ENCODE assay signal across 28 cellular contexts in the genomic region with DNA sequence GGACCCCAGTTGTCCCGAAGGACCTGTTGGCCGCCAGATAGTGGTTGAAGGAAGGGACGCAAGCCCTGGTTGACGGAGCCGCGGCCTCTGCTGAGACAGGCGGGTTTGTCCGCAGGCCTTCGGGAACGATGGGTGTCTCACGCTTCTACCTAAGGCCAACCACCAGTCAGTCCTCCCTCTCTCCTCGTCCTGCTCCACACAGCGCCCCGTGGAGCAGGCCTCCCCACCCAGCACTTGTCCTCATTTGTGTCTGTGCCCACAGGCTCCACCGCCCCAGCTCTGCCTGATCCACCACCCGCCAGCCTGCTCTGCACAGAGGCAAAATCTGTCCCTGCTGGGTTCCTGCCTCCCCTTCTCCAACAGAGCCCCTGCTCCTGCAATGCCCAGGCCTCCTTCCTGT. TPM values are rescaled to one million over a fixed set of nuclear protein-coding genes. Genes with fewer than 3 reads are reported as not detected.
"Had no signal": no experiment of that assay in that cellular context is flagged by ENCODE, and none has a peak within 500 bp of the region (broad histone marks: within the 10 kb centered on the region; RNA-seq: fewer than 3 reads in every experiment).

No MANE protein-coding gene starts in this region.

- H2AFZ ChIP-seq: hepatocyte had no signal

- ATAC-seq: effector memory CD8-positive, alpha-beta T cell; esophagus mucosa; gastrocnemius medialis; heart left ventricle; left lung; left ventricle myocardium superior had no signal

- H3K4me3 ChIP-seq: colonic mucosa, esophagus squamous epithelium, gastrocnemius medialis, heart left ventricle, hepatocyte, left lung, lung had no signal

- H3K27ac ChIP-seq: colonic mucosa, epithelial cell of prostate, esophagus squamous epithelium, gastrocnemius medialis, heart left ventricle, hepatocyte, left lung had no signal

- H3K4me2 ChIP-seq: hepatocyte had no signal

- H3K9me3 ChIP-seq: colonic mucosa, esophagus squamous epithelium, gastrocnemius medialis, heart left ventricle had no signal

- H3K27me3 ChIP-seq: colonic mucosa, esophagus squamous epithelium, gastrocnemius medialis, hepatocyte had no signal

- H3K79me2 ChIP-seq: hepatocyte had no signal

- H3K36me3 ChIP-seq: colonic mucosa, esophagus squamous epithelium, gastrocnemius medialis, heart left ventricle, left lung had no signal

- DNase-seq: colonic mucosa; cortex of kidney; effector CD8-positive, alpha-beta T cell; effector memory CD8-positive, alpha-beta T cell; endodermal cell; erythroblast; esophagus squamous epithelium; foreskin fibroblast; foreskin melanocyte; gastrocnemius medialis; heart left ventricle; hypothalamus; immature natural killer cell; islet precursor cell; kidney; kidney glomerular epithelial cell; left lung; left ventricle myocardium superior; mammary epithelial cell; mesendoderm; midbrain had no signal

- FAIRE-seq: endometrium, kidney had no signal

- H3K4me1 ChIP-seq: colonic mucosa, esophagus squamous epithelium, gastrocnemius medialis, heart left ventricle, left lung had no signal

RNA-seq across cellular contexts. Expression of a gene that starts 41.0 kb away (rescaled TPM):
- total RNA-seq: dermis microvascular lymphatic vessel endothelial cell, mammary epithelial cell, mononuclear cell had no signal
- polyA plus RNA-seq: heart left ventricle, immature natural killer cell, mammary epithelial cell had no signal
